ENCODE assay signal across 29 cellular contexts in genomic region chr3:128569756-128570155, GRCh38.
"Had no signal": no experiment of that assay in that cellular context is flagged by ENCODE, and none has a peak within 500 bp of the region (broad histone marks: within the 10 kb centered on the region; RNA-seq: fewer than 3 reads in every experiment).

No MANE protein-coding gene starts in this region.

- H3K4me3 ChIP-seq: Peyer's patch, SJSA1 had no signal

- H3K9me3 ChIP-seq: Peyer's patch, SJSA1, SK-N-SH had no signal

- H3K4me2 ChIP-seq: SK-N-SH had no signal

- H3K4me1 ChIP-seq: Peyer's patch had no signal

- DNase-seq: activated B cell treated with CpG ODN at 0.5 μM for 24 hours; activated CD4-positive, alpha-beta memory T cell treated with anti-CD3 and anti-CD28 coated beads for 36 hours; activated CD4-positive, alpha-beta T cell treated with anti-CD3 and anti-CD28 coated beads for 4 hours; activated CD4-positive, alpha-beta T cell treated with anti-CD3 and anti-CD28 coated beads, Interleukin-2, amount 50 U/mL, for 1 hour; activated CD4-positive, CD25-positive, alpha-beta regulatory T cell treated with anti-CD3 and anti-CD28 coated beads, Interleukin-2, amount 50 U/mL, for 72 hours; activated CD8-positive, alpha-beta memory T cell treated with anti-CD3 and anti-CD28 coated beads, Interleukin-2, amount 50 U/mL, for 48 hours; activated effector memory CD4-positive, alpha-beta T cell treated with anti-CD3 and anti-CD28 coated beads, Interleukin-2, amount 50 U/mL, for 16 hours; activated naive CD4-positive, alpha-beta T cell; activated naive CD4-positive, alpha-beta T cell treated with anti-CD3 and anti-CD28 coated beads, Interleukin-2, amount 50 U/mL, for 16 hours; activated naive CD8-positive, alpha-beta T cell treated with anti-CD3 and anti-CD28 coated beads for 36 hours; activated T-cell treated with anti-CD3 and anti-CD28 coated beads, Interleukin-2, amount 50 U/mL, for 48 hours; amniotic stem cell; brain microvascular endothelial cell; central memory CD4-positive, alpha-beta T cell; NCI-H1105; NCI-H1417 treated with DMSO at 0.1 percent for 48 hours; NCI-H187 treated with DMSO at 0.1 percent for 48 hours; NCI-H2081; NCI-H345; NCI-H524 treated with DMSO at 0.1 percent for 48 hours; NK-92 treated with Interleukin-12 subunit alpha and Interleukin-12 subunit beta, amount 100 ng/mL, for 24 hours; PC-3; Peyer's patch; RPMI8226; SHP77 treated with DMSO at 0.1 percent for 48 hours; SK-N-SH had no signal

- H3K27ac ChIP-seq: brain microvascular endothelial cell, Peyer's patch, VCaP had no signal

- H3K9ac ChIP-seq: SK-N-SH had no signal

- ATAC-seq: activated T-helper 17 cell treated with anti-CD3 and anti-CD28 coated beads, Interleukin-2, amount 50 U/mL, for 72 hours; PC-3 had no signal

- H3K27me3 ChIP-seq: brain microvascular endothelial cell, Peyer's patch, SJSA1 had no signal

- H3K36me3 ChIP-seq: brain microvascular endothelial cell, Peyer's patch, SJSA1 had no signal
